11 cellular contexts compared by ENCODE assay signal in the genomic region with DNA sequence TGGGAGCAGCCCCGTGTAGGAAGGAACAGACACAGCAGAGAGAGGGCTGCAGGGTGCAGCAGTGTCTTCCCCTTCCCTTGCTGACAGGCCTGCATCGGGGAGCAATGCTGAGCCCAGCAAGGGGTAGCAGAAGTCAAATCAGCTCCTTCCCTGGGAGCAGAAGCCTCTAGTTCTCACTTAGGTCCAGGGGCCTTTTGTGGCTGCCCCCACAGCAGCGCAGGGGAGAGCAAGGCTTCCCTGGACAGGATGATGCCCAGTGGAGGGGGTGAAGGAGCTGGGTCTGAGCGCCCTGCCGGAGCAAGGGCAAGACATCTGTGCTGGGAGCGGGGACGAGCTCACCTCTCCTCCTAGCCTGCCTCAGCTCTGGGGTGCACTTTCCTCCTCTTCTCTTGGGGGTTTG. TPM values are rescaled to one million over a fixed set of nuclear protein-coding genes. Genes with fewer than 3 reads are reported as not detected.
DNase-seq lines count a peak whose midpoint lies in the region; ATAC-seq and TF ChIP-seq lines count a peak whose summit lies in the region.
"Had no signal": no experiment of that assay in that cellular context is flagged by ENCODE, and none has a peak within 500 bp of the region (broad histone marks: within the 10 kb centered on the region; RNA-seq: fewer than 3 reads in every experiment).

No MANE protein-coding gene starts in this region.

- peaks cover 30% of the 10 kb centered on the region for H3K4me1 Mint-ChIP-seq in activated CD8-positive, alpha-beta memory T cell treated with anti-CD3 and anti-CD28 coated beads, Interleukin-2, amount 10 ng/mL, durations not matched to agents 7 days and 5 days

- no peak for TF ChIP-seq EP300 in upper lobe of left lung (IDR thresholded peaks at IDR 0.05)

- peak overlapping the region in 1 of 2 experiments; percentile 49 for H3K18ac ChIP-seq in mesenchymal stem cell (ENCODE audit: low read depth in 1 of 2, low read length in 2 of 2)

- intact Hi-C loops in heart left ventricle (cut with DNase I): no loop called here
- intact Hi-C loops in Right ventricle myocardium inferior (cut with DNase I): no loop called here

- peaks cover 2% of the 10 kb centered on the region for H3K27me3 Mint-ChIP-seq in activated CD8-positive, alpha-beta memory T cell treated with anti-CD3 and anti-CD28 coated beads, Interleukin-2, amount 10 ng/mL, durations not matched to agents 7 days and 5 days

- peak overlapping the region; percentile 14 to 67 for H2BK12ac ChIP-seq in mesenchymal stem cell (ENCODE audit: low read length in 2 of 2)

- 79 to 88% (median 82%) methylated on average over 5 to 7 of the region's 7 CpGs for WGBS in heart left ventricle, 4 donors
- WGBS in mesenchymal stem cell: 52% methylated on average over 3 of the region's 7 CpGs
- 63 to 69% methylated on average over 6 to 7 of the region's 7 CpGs for WGBS in upper lobe of left lung, 2 donors

- H2BK120ac ChIP-seq in mesenchymal stem cell (ENCODE audit: low read depth, low read length): no peak overlapping the region

- DNase-seq in heart left ventricle (no peak), Right ventricle myocardium inferior (ENCODE audit: missing footprints) (no peak), mesenchymal stem cell (no peak), upper lobe of left lung (no peak), DMS53 (lab: John Stamatoyannopoulos, UW) (no peak), GM19240 (ENCODE audit: insufficient read length, low spot score) (no peak), AG08395 (ENCODE audit: low spot score) (no peak)
- no peak for DNase-seq in activated CD8-positive, alpha-beta memory T cell treated with anti-CD3 and anti-CD28 coated beads, Interleukin-2, amount 10 ng/mL, durations not matched to agents 7 days and 5 days

- H3K4me3 Mint-ChIP-seq in activated CD8-positive, alpha-beta memory T cell treated with anti-CD3 and anti-CD28 coated beads, Interleukin-2, amount 10 ng/mL, durations not matched to agents 7 days and 5 days: peak overlapping the region; percentile 91

- H3K4me1 ChIP-seq in heart left ventricle (peaks cover 0 to 30% (median 0%) of the 10 kb centered on the region in 12 donors), mesenchymal stem cell (ENCODE audit: control insufficient read depth, insufficient read depth, low read depth, low read length) (peaks cover 18% of the 10 kb centered on the region), upper lobe of left lung (peaks cover 12 to 24% (median 19%) of the 10 kb centered on the region in 4 donors)

- H3K9me3 ChIP-seq in heart left ventricle: no peaks in the 10 kb centered on the region
- H3K9me3 ChIP-seq in mesenchymal stem cell (ENCODE audit: control insufficient read depth, low read length): no peaks in the 10 kb centered on the region
- H3K9me3 ChIP-seq in upper lobe of left lung: no peaks in the 10 kb centered on the region
- H3K9me3 ChIP-seq: MG63 had no signal

- no peak for TF ChIP-seq POLR2A in heart left ventricle (IDR thresholded peaks at IDR 0.05)
- TF ChIP-seq POLR2A in upper lobe of left lung (IDR thresholded peaks at IDR 0.05): no peak

- H3K27ac ChIP-seq in heart left ventricle: peak overlapping the region in 2 of 12 donors; percentile 69 to 95
- no peak overlapping the region for H3K27ac ChIP-seq in mesenchymal stem cell (ENCODE audit: low read length, poor library complexity, severe bottlenecking)
- peak overlapping the region; percentile 71 to 90 (median 88) for H3K27ac ChIP-seq in upper lobe of left lung
- H3K27ac ChIP-seq: C4-2B had no signal

- TF ChIP-seq CTCF in heart left ventricle (IDR thresholded peaks at IDR 0.05) (no peak), upper lobe of left lung (IDR thresholded peaks at IDR 0.05) (no peak)

- H3K27ac Mint-ChIP-seq in activated CD8-positive, alpha-beta memory T cell treated with anti-CD3 and anti-CD28 coated beads, Interleukin-2, amount 10 ng/mL, durations not matched to agents 7 days and 5 days: peak overlapping the region; percentile 96

- CTCF ChIA-PET in activated CD8-positive, alpha-beta memory T cell treated with anti-CD3 and anti-CD28 coated beads, Interleukin-2, amount 10 ng/mL, durations not matched to agents 7 days and 5 days (lab: Charles Lee): interaction anchor here (0.9 to 17.8 kb wide), 18 partner anchors 11 to 261 kb away, joined by 3 to 411 read pairs (median 4); a partner anchor contains a TSS

- no peak overlapping the region for H3K4ac ChIP-seq in mesenchymal stem cell (ENCODE audit: low read depth in 1 of 2, low read length in 2 of 2)

- ATAC-seq in heart left ventricle (no peak), Right ventricle myocardium inferior (no peak), upper lobe of left lung (ENCODE audit: low FRiP score in 2 of 2) (peak in 1 of 2 donors; percentile 23)
- ATAC-seq in activated CD8-positive, alpha-beta memory T cell treated with anti-CD3 and anti-CD28 coated beads, Interleukin-2, amount 10 ng/mL, durations not matched to agents 7 days and 5 days: peak; percentile 9

- H3K9me3 Mint-ChIP-seq in activated CD8-positive, alpha-beta memory T cell treated with anti-CD3 and anti-CD28 coated beads, Interleukin-2, amount 10 ng/mL, durations not matched to agents 7 days and 5 days (ENCODE audit: low read depth): no peaks in the 10 kb centered on the region

- H3K4me2 ChIP-seq in mesenchymal stem cell (ENCODE audit: low read length, poor library complexity, severe bottlenecking): no peak overlapping the region

- peak overlapping the region in 1 of 2 experiments; percentile 42 for H3K14ac ChIP-seq in mesenchymal stem cell (ENCODE audit: low read length in 2 of 2)

- no peak overlapping the region for H3K9ac ChIP-seq in mesenchymal stem cell (ENCODE audit: low read length)

- H4K91ac ChIP-seq in mesenchymal stem cell (ENCODE audit: low read length): peak overlapping the region; percentile 52

- H2AFZ ChIP-seq in mesenchymal stem cell (ENCODE audit: low read depth, low read length): peak overlapping the region; percentile 43

- peak overlapping the region in 1 of 2 experiments; percentile 10 for H3K23ac ChIP-seq in mesenchymal stem cell (ENCODE audit: low read length in 2 of 2)

- H3K4me3 ChIP-seq in heart left ventricle (peak overlapping the region in 10 of 12 donors; percentile 9 to 65 (median 33)), mesenchymal stem cell (ENCODE audit: insufficient read depth in 1 of 2, low read depth in 1 of 2, low read length in 2 of 2) (no peak overlapping the region), upper lobe of left lung (peak overlapping the region in 3 of 4 donors; percentile 32 to 55 (median 44))
- H3K4me3 ChIP-seq: MG63 had no signal

- peaks cover 5% of the 10 kb centered on the region for H3K36me3 Mint-ChIP-seq in activated CD8-positive, alpha-beta memory T cell treated with anti-CD3 and anti-CD28 coated beads, Interleukin-2, amount 10 ng/mL, durations not matched to agents 7 days and 5 days

- peak overlapping the region; percentile 89 for H4K8ac ChIP-seq in mesenchymal stem cell (ENCODE audit: low read length)

- H2BK5ac ChIP-seq in mesenchymal stem cell (ENCODE audit: low read depth, low read length, poor library complexity, severe bottlenecking): no peak overlapping the region

- H3K36me3 ChIP-seq in heart left ventricle: peaks cover 0 to 19% (median 0%) of the 10 kb centered on the region in 9 donors
- H3K36me3 ChIP-seq in mesenchymal stem cell (ENCODE audit: control insufficient read depth in 1 of 2, insufficient read depth in 2 of 2, low read depth in 1 of 2, low read length in 2 of 2): no peaks in the 10 kb centered on the region
- H3K36me3 ChIP-seq in upper lobe of left lung: peaks cover 0 to 3% (median 0%) of the 10 kb centered on the region in 4 donors
- H3K36me3 ChIP-seq: MG63 had no signal

- H2AK5ac ChIP-seq in mesenchymal stem cell (ENCODE audit: low read length, severe bottlenecking): no peak overlapping the region

- H3K27me3 ChIP-seq in heart left ventricle: no peaks in the 10 kb centered on the region
- peaks cover 42 to 90% of the 10 kb centered on the region in 2 experiments for H3K27me3 ChIP-seq in mesenchymal stem cell (ENCODE audit: control insufficient read depth in 1 of 2, insufficient read depth in 1 of 2, low read length in 2 of 2)
- H3K27me3 ChIP-seq in upper lobe of left lung: no peaks in the 10 kb centered on the region
- H3K27me3 ChIP-seq: MG63 had no signal

- H2BK15ac ChIP-seq in mesenchymal stem cell (ENCODE audit: low read depth, poor library complexity, severe bottlenecking): peak overlapping the region; percentile 83

- H3K79me1 ChIP-seq in mesenchymal stem cell (replicated peaks; ENCODE audit: low read length, poor library complexity, severe bottlenecking): no peaks in the 10 kb centered on the region

RNA-seq across cellular contexts. Expression of a gene that starts 0.8 kb away (rescaled TPM):
- total RNA-seq in heart left ventricle: 10 to 100 TPM in 2 of 9 donors, 1 to 10 TPM in 7; 1.6 to 46.2 (median 4.8) TPM
- 1 to 10 TPM; 3.5 to 7.7 TPM for polyA plus RNA-seq in heart left ventricle
- total RNA-seq in Right ventricle myocardium inferior: 8.2 TPM
- 100 to 1,000 TPM; 104 to 120 TPM for total RNA-seq in activated CD8-positive, alpha-beta memory T cell treated with anti-CD3 and anti-CD28 coated beads, Interleukin-2, amount 10 ng/mL, durations not matched to agents 7 days and 5 days
- polyA plus RNA-seq in mesenchymal stem cell (2013, experiment 1 of 2): 14.0 TPM
- 13.9 TPM for polyA plus RNA-seq in mesenchymal stem cell (2013, experiment 2 of 2)
- total RNA-seq in upper lobe of left lung: 100 to 1,000 TPM in 2 of 6 donors, 10 to 100 TPM in 4; 26.9 to 170 (median 85.7) TPM

RNA-seq across cellular contexts. Expression of a gene that starts 16.6 kb away (rescaled TPM):
- total RNA-seq in heart left ventricle (10 to 100 TPM; 28.6 to 92.7 (median 40.1) TPM), Right ventricle myocardium inferior (55.6 TPM), upper lobe of left lung (10 to 100 TPM; 15.7 to 36.2 (median 25.6) TPM)
- polyA plus RNA-seq in heart left ventricle: 10 to 100 TPM; 27.9 to 34.8 TPM
- total RNA-seq in activated CD8-positive, alpha-beta memory T cell treated with anti-CD3 and anti-CD28 coated beads, Interleukin-2, amount 10 ng/mL, durations not matched to agents 7 days and 5 days: 10 to 100 TPM in 1 of 2 experiments, 1 to 10 TPM in 1; 4.9 to 10.2 TPM
- polyA plus RNA-seq in mesenchymal stem cell (2013, experiment 1 of 2): 75.5 TPM
- polyA plus RNA-seq in mesenchymal stem cell (2013, experiment 2 of 2): 80.9 TPM

RNA-seq across cellular contexts. Expression of a gene that starts 24.0 kb away (rescaled TPM):
- total RNA-seq in heart left ventricle: under 1 TPM in 5 of 9 donors, not detected in 4; 0.27 to 0.57 (median 0.45) TPM
- not detected for polyA plus RNA-seq in heart left ventricle
- 0.92 TPM for total RNA-seq in Right ventricle myocardium inferior
- total RNA-seq in activated CD8-positive, alpha-beta memory T cell treated with anti-CD3 and anti-CD28 coated beads, Interleukin-2, amount 10 ng/mL, durations not matched to agents 7 days and 5 days: not detected
- polyA plus RNA-seq in mesenchymal stem cell (2013, experiment 1 of 2): not detected
- polyA plus RNA-seq in mesenchymal stem cell (2013, experiment 2 of 2): not detected
- total RNA-seq in upper lobe of left lung: 1 to 10 TPM in 1 of 6 donors, not detected in 5; 5.2 TPM
- total RNA-seq: fibroblast of villous mesenchyme had no signal

RNA-seq across cellular contexts. Expression of a gene that starts 33.8 kb away (rescaled TPM):
- total RNA-seq in heart left ventricle: 100 to 1,000 TPM in 7 of 9 donors, 10 to 100 TPM in 2; 54.1 to 165 (median 119) TPM
- polyA plus RNA-seq in heart left ventricle: 100 to 1,000 TPM in 1 of 2 donors, 10 to 100 TPM in 1; 38.0 to 121 TPM
- 162 TPM for total RNA-seq in Right ventricle myocardium inferior
- 1 to 10 TPM in 1 of 2 experiments, under 1 TPM in 1; 0.45 to 1.5 TPM for total RNA-seq in activated CD8-positive, alpha-beta memory T cell treated with anti-CD3 and anti-CD28 coated beads, Interleukin-2, amount 10 ng/mL, durations not matched to agents 7 days and 5 days
- polyA plus RNA-seq in mesenchymal stem cell (2013, experiment 1 of 2): 34.5 TPM
- 31.6 TPM for polyA plus RNA-seq in mesenchymal stem cell (2013, experiment 2 of 2)
- 100 to 1,000 TPM in 1 of 6 donors, 10 to 100 TPM in 5; 15.5 to 140 (median 68.1) TPM for total RNA-seq in upper lobe of left lung

RNA-seq across cellular contexts. Expression of a gene that starts 43.9 kb away (rescaled TPM):
- total RNA-seq in heart left ventricle (not detected), Right ventricle myocardium inferior (not detected), upper lobe of left lung (under 1 TPM in 1 of 6 donors, not detected in 5; 0.67 TPM)
- polyA plus RNA-seq in heart left ventricle: 1 to 10 TPM in 1 of 2 donors, under 1 TPM in 1; 0.71 to 1.4 TPM
- total RNA-seq in activated CD8-positive, alpha-beta memory T cell treated with anti-CD3 and anti-CD28 coated beads, Interleukin-2, amount 10 ng/mL, durations not matched to agents 7 days and 5 days: not detected
- polyA plus RNA-seq in mesenchymal stem cell (2013, experiment 1 of 2): not detected
- polyA plus RNA-seq in mesenchymal stem cell (2013, experiment 2 of 2): not detected
- total RNA-seq: fibroblast of villous mesenchyme had no signal

Comparison
In these comparisons a context has a peak if more than half of its experiments do, and no peak if none do; other contexts are left out.
1. H3K4me3 ChIP-seq: peak in heart left ventricle (10 of 12) and upper lobe of left lung (3 of 4); none in mesenchymal stem cell (0 of 2).